Comparison of ENCODE assay signal across 11 cellular contexts in the genomic region with DNA sequence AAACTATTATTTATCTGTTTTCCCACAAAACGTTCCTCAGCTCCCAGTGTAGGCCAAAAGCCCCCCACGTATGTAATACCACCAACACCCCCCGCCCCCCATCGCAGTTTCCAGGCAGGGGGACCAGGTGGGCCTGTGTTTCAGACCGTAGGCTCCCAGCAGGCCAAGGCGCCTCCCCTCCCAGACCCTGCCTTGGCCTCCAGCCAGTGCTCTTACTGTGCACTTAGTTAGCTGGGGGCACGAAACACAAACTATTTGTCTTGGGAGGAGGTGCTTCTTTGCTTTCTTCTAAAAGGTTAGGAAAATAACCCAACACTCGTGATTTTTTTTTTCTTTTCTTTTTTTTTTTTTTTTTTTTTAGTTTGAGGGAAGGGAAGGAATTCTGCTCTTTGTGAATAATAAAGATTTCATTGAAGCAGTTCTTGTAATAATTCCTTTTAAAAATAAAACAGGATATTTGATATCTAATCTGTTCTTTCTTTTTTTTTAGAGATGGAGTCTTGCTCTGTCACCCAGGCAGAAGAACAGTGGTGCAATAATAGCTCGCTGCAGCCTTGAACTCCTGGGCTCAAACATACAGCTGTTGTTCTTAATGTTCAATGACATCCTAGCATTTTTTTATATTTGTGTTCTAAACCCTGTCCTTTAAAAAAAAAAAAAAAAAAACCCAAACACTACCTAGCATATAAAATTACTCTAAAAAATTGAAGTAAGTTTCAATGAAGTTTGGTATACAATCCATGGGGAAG.
DNase-seq lines count a peak whose midpoint lies in the region; ATAC-seq and TF ChIP-seq lines count a peak whose summit lies in the region.
"Had no signal": no experiment of that assay in that cellular context is flagged by ENCODE, and none has a peak within 500 bp of the region (broad histone marks: within the 10 kb centered on the region; RNA-seq: fewer than 3 reads in every experiment).

No MANE protein-coding gene starts in this region.

- peaks cover 9% of the 10 kb centered on the region for H3K36me3 Mint-ChIP-seq in brain
- peaks cover 4% of the 10 kb centered on the region for H3K36me3 Mint-ChIP-seq in mesothelial cell of epicardium
- no peaks in the 10 kb centered on the region for H3K36me3 Mint-ChIP-seq in activated T-helper 1 cell treated with anti-CD3 and anti-CD28 coated beads, Interleukin-12 subunit alpha, Interleukin-12 subunit beta, Interleukin-2, Interleukin-4 antibody, amounts not matched to agents 30 ng/mL and 10 ng/mL and 1 ng/mL, durations not matched to agents 14 hours and 24 hours and 36 hours (ENCODE audit: low read depth)

- H3K9me3 ChIP-seq in BLaER1 = no peaks in the 10 kb centered on the region
- H3K9me3 ChIP-seq in HAP-1 = no peaks in the 10 kb centered on the region
- H3K9me3 ChIP-seq: Peyer's patch, SK-N-SH had no signal

- H3K4me1 Mint-ChIP-seq in brain = peaks cover 72% of the 10 kb centered on the region
- peaks cover 23% of the 10 kb centered on the region for H3K4me1 Mint-ChIP-seq in mesothelial cell of epicardium
- no peaks in the 10 kb centered on the region for H3K4me1 Mint-ChIP-seq in activated T-helper 1 cell treated with anti-CD3 and anti-CD28 coated beads, Interleukin-12 subunit alpha, Interleukin-12 subunit beta, Interleukin-2, Interleukin-4 antibody, amounts not matched to agents 30 ng/mL and 10 ng/mL and 1 ng/mL, durations not matched to agents 14 hours and 24 hours and 36 hours (ENCODE audit: low read depth)

- H3K4me3 Mint-ChIP-seq in brain = no peak overlapping the region
- H3K4me3 Mint-ChIP-seq in mesothelial cell of epicardium = no peak overlapping the region
- no peak overlapping the region for H3K4me3 Mint-ChIP-seq in activated T-helper 1 cell treated with anti-CD3 and anti-CD28 coated beads, Interleukin-12 subunit alpha, Interleukin-12 subunit beta, Interleukin-2, Interleukin-4 antibody, amounts not matched to agents 30 ng/mL and 10 ng/mL and 1 ng/mL, durations not matched to agents 14 hours and 24 hours and 36 hours

- no peaks in the 10 kb centered on the region for H3K9me3 Mint-ChIP-seq in brain
- peaks cover 7% of the 10 kb centered on the region for H3K9me3 Mint-ChIP-seq in mesothelial cell of epicardium
- H3K9me3 Mint-ChIP-seq in activated T-helper 1 cell treated with anti-CD3 and anti-CD28 coated beads, Interleukin-12 subunit alpha, Interleukin-12 subunit beta, Interleukin-2, Interleukin-4 antibody, amounts not matched to agents 30 ng/mL and 10 ng/mL and 1 ng/mL, durations not matched to agents 14 hours and 24 hours and 36 hours = no peaks in the 10 kb centered on the region

- intact Hi-C loops in activated T-helper 1 cell treated with anti-CD3 and anti-CD28 coated beads, Interleukin-12 subunit alpha, Interleukin-12 subunit beta, Interleukin-2, Interleukin-4 antibody, amounts not matched to agents 30 ng/mL and 10 ng/mL and 1 ng/mL, durations not matched to agents 14 hours and 24 hours and 36 hours (cut with micrococcal nuclease) = no loop called here

- H4K20me1 ChIP-seq in BLaER1 = no peaks in the 10 kb centered on the region

- TF ChIP-seq CTCF in brain (conservative IDR thresholded peaks at IDR 0.05) (no peak), mesothelial cell of epicardium (IDR thresholded peaks at IDR 0.05; ENCODE audit: unreplicated experiment) (no peak)

- H3K4me1 ChIP-seq in BLaER1 = peaks cover 23% of the 10 kb centered on the region
- H3K4me1 ChIP-seq in HAP-1 = no peaks in the 10 kb centered on the region
- H3K4me1 ChIP-seq: Peyer's patch had no signal

- H3K4me2 ChIP-seq in BLaER1 = peak overlapping the region; percentile 34
- H3K4me2 ChIP-seq: SK-N-SH had no signal

- peak overlapping the region in 3 of 5 experiments; percentile 60 to 85 (median 82) for H3K27ac Mint-ChIP-seq in brain
- peak overlapping the region; percentile 78 for H3K27ac Mint-ChIP-seq in mesothelial cell of epicardium
- no peak overlapping the region for H3K27ac Mint-ChIP-seq in activated T-helper 1 cell treated with anti-CD3 and anti-CD28 coated beads, Interleukin-12 subunit alpha, Interleukin-12 subunit beta, Interleukin-2, Interleukin-4 antibody, amounts not matched to agents 30 ng/mL and 10 ng/mL and 1 ng/mL, durations not matched to agents 14 hours and 24 hours and 36 hours

- no peak overlapping the region for H3K4me3 ChIP-seq in BLaER1
- H3K4me3 ChIP-seq in HAP-1 = no peak overlapping the region
- H3K4me3 ChIP-seq: Peyer's patch had no signal

- no peak for ATAC-seq in GM18861 (IDR thresholded peaks at IDR 0.05; ENCODE audit: unreplicated experiment)

- H3K27me3 ChIP-seq in BLaER1 = no peaks in the 10 kb centered on the region
- H3K27me3 ChIP-seq in HAP-1 (ENCODE audit: low read depth) = no peaks in the 10 kb centered on the region
- H3K27me3 ChIP-seq: Peyer's patch had no signal

- in situ Hi-C loops in HAP-1 (cut with MboI; ENCODE audit: low sequenced_read_pairs) = loop anchor here (25.0 kb wide), 1 partner anchor 228 kb away; no protein-coding TSS in a partner anchor

- H3K27me3 Mint-ChIP-seq in brain (peaks cover 3% of the 10 kb centered on the region), mesothelial cell of epicardium (ENCODE audit: low read depth) (no peaks in the 10 kb centered on the region)
- H3K27me3 Mint-ChIP-seq in activated T-helper 1 cell treated with anti-CD3 and anti-CD28 coated beads, Interleukin-12 subunit alpha, Interleukin-12 subunit beta, Interleukin-2, Interleukin-4 antibody, amounts not matched to agents 30 ng/mL and 10 ng/mL and 1 ng/mL, durations not matched to agents 14 hours and 24 hours and 36 hours (ENCODE audit: insufficient read depth) = peaks cover 7% of the 10 kb centered on the region

- no peaks in the 10 kb centered on the region for H3K36me3 ChIP-seq in BLaER1
- H3K36me3 ChIP-seq in HAP-1 (replicated peaks) = no peaks in the 10 kb centered on the region
- H3K36me3 ChIP-seq: Peyer's patch had no signal

- H3K9ac ChIP-seq in BLaER1 = no peak overlapping the region
- H3K9ac ChIP-seq: SK-N-SH had no signal

- DNase-seq in NCI-H1105 treated with DMSO at 0.1 percent for 48 hours (lab: John Stamatoyannopoulos, UW) = peak; percentile 4
- no peak for DNase-seq in NCI-H1105 (lab: John Stamatoyannopoulos, UW)
- DNase-seq in mesothelial cell of epicardium (ENCODE audit: low spot score in 2 of 2, unreplicated experiment in 2 of 2) = no peak
- no peak for DNase-seq in HAP-1 (ENCODE audit: low spot score in 2 of 2)
- no peak for DNase-seq in activated T-helper 1 cell treated with anti-CD3 and anti-CD28 coated beads, Interleukin-12 subunit alpha, Interleukin-12 subunit beta, Interleukin-2, Interleukin-4 antibody, amounts not matched to agents 30 ng/mL and 10 ng/mL and 1 ng/mL, durations not matched to agents 14 hours and 24 hours and 36 hours (ENCODE audit: low spot score)
- DNase-seq: NCI-H2029 treated with DMSO at 0.1 percent for 48 hours had no signal

- no peak overlapping the region for H3K27ac ChIP-seq in BLaER1
- H3K27ac ChIP-seq: Peyer's patch had no signal
